In genomic region chr13:100534911-100535310, GRCh38 we compare ENCODE assay signal across 26 cellular contexts. TPM values are rescaled to one million over a fixed set of nuclear protein-coding genes. Genes with fewer than 3 reads are reported as not detected.
DNase-seq lines count a peak whose midpoint lies in the region; ATAC-seq, FAIRE-seq and TF ChIP-seq lines count a peak whose summit lies in the region.
"Had no signal": no experiment of that assay in that cellular context is flagged by ENCODE, and none has a peak within 500 bp of the region (broad histone marks: within the 10 kb centered on the region; RNA-seq: fewer than 3 reads in every experiment).

No MANE protein-coding gene starts in this region.

- no peak overlapping the region for H3K4me3 ChIP-seq in pancreas
- H3K4me3 ChIP-seq in adrenal gland = no peak overlapping the region
- H3K4me3 ChIP-seq: GM12878, GM23248 had no signal

- TF ChIP-seq CTCF in pancreas (IDR thresholded peaks at IDR 0.05) (no peak), adrenal gland (IDR thresholded peaks at IDR 0.05) (no peak)

- H3K9me3 ChIP-seq in pancreas (no peaks in the 10 kb centered on the region), adrenal gland (replicated peaks in 1 of 3) (no peaks in the 10 kb centered on the region)
- H3K9me3 ChIP-seq: BE2C had no signal

- H3K36me3 ChIP-seq in pancreas = no peaks in the 10 kb centered on the region
- H3K36me3 ChIP-seq in adrenal gland (replicated peaks in 1 of 2) = no peaks in the 10 kb centered on the region
- H3K36me3 ChIP-seq: BE2C had no signal

- WGBS in pancreas, 2 donors = 26 to 35% methylated on average over 6 of the region's 6 CpGs
- 93 to 98% (median 96%) methylated on average over 6 of the region's 6 CpGs for WGBS in adrenal gland, 4 donors

- H3K27me3 ChIP-seq in pancreas = no peaks in the 10 kb centered on the region
- no peaks in the 10 kb centered on the region for H3K27me3 ChIP-seq in adrenal gland
- H3K27me3 ChIP-seq: BE2C had no signal

- no peak for TF ChIP-seq POLR2A in adrenal gland (IDR thresholded peaks at IDR 0.05)

- no peak overlapping the region for H3K27ac ChIP-seq in pancreas
- no peak overlapping the region for H3K27ac ChIP-seq in adrenal gland
- H3K27ac ChIP-seq: GM23248, RWPE1 had no signal

- peak; percentile 38 for DNase-seq in NCI-H1092 treated with DMSO at 0.1 percent for 48 hours (lab: John Stamatoyannopoulos, UW)
- no peak for DNase-seq in NCI-H1092 (lab: John Stamatoyannopoulos, UW)
- peak; percentile 37 for DNase-seq in COR-L47 (lab: John Stamatoyannopoulos, UW)
- DNase-seq in left lobe of liver (ENCODE audit: low spot score) = peak; percentile 43
- DNase-seq in pancreas = peak in 2 of 6 donors; percentile 39 to 60
- no peak for DNase-seq in stimulated activated naive CD4-positive, alpha-beta T cell treated with Interleukin-2 at 50 U/mL for 16 hours (lab: John Stamatoyannopoulos, UW)
- DNase-seq in stimulated activated naive CD4-positive, alpha-beta T cell (lab: John Stamatoyannopoulos, UW) = no peak
- DNase-seq in adrenal gland = no peak
- DNase-seq: 8988T, ACHN, BE2C, DMS153, HCEC 1CT, NCI-H1048, NCI-H1436, NCI-H187, NCI-H2081 treated with DMSO at 0.1 percent for 48 hours, NCI-H2171 treated with DMSO at 0.1 percent for 48 hours, NCI-H446, NCI-H524 treated with DMSO at 0.1 percent for 48 hours, SHP77 had no signal

- ATAC-seq in left lobe of liver = peak; percentile 8
- peak; percentile 26 to 45 (median 36) for ATAC-seq in pancreas
- ATAC-seq: GM12878, Panc1 had no signal

- intact Hi-C loops in pancreas (cut with DNase I) (no loop called here), adrenal gland (cut with DNase I) (no loop called here)

- no peak for FAIRE-seq in pancreas (lab: Jason Lieb, UNC)
- FAIRE-seq: G401.6, GM12878 had no signal

- H3K4me1 ChIP-seq in pancreas (peaks cover 19 to 25% (median 22%) of the 10 kb centered on the region in 3 donors), adrenal gland (replicated peaks in 1 of 2) (peaks cover 0 to 3% of the 10 kb centered on the region in 2 donors)
- H3K4me1 ChIP-seq: BE2C had no signal

RNA-seq across cellular contexts. Expression of gene GGACT, which starts 53.7 kb away (rescaled TPM):
- total RNA-seq in left lobe of liver = 9.6 TPM
- 1 to 10 TPM; 5.1 to 7.0 (median 6.4) TPM for total RNA-seq in pancreas
- polyA plus RNA-seq in pancreas = 1 to 10 TPM; 1.6 to 1.7 TPM
- total RNA-seq in adrenal gland = 10 to 100 TPM in 5 of 8 donors, 1 to 10 TPM in 3; 5.4 to 16.0 (median 12.4) TPM
- 1 to 10 TPM; 1.8 to 8.5 (median 2.1) TPM for polyA plus RNA-seq in adrenal gland

Comparison
In these comparisons a context has a peak if more than half of its experiments do, and no peak if none do; other contexts are left out.
1. DNase-seq: peak in NCI-H1092 treated with DMSO at 0.1 percent for 48 hours (single experiment), COR-L47 (single experiment) and left lobe of liver (single experiment); none in NCI-H1092 (single experiment), stimulated activated naive CD4-positive, alpha-beta T cell treated with Interleukin-2 at 50 U/mL for 16 hours (single experiment), stimulated activated naive CD4-positive, alpha-beta T cell (0 of 6) and adrenal gland (0 of 7).